1 cellular context compared by ENCODE assay signal in the genomic region with DNA sequence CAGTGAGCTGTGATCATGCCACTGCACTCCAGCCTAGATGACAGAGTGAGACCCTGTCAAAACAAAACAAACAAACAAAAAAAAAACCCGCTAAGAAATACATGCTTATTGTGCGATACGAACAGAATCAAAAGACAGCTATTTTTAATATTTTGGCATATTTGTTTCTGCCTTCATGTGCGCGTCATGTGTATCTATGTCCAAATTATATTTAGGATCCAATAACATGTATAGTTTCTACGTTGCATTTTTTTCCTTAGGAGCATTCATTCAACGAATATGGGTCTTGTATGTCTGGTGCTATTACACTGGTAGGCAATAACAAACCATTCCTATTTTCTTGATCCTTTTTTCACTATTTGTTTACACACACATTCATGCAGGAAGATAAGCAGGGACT.
TF ChIP-seq lines count a peak whose summit lies in the region.

No MANE protein-coding gene starts in this region.

TF ChIP-seq in H1, 55 proteins besides CTCF, POLR2A, EP300 and RAD21:
- TF ChIP-seq CEBPB (IDR thresholded peaks at IDR 0.05; ENCODE audit: low read depth, low read length), result no peak
- no peak for TF ChIP-seq POLR2AphosphoS5 (IDR thresholded peaks at IDR 0.05; ENCODE audit: low read depth, low read length)
- no peak for TF ChIP-seq SUZ12 (IDR thresholded peaks at IDR 0.05; ENCODE audit: low read length)
- no peak for TF ChIP-seq SIX5 (IDR thresholded peaks at IDR 0.05; ENCODE audit: low read depth, low read length)
- TF ChIP-seq BRCA1 (IDR thresholded peaks at IDR 0.05; ENCODE audit: low read depth, low read length), result no peak
- no peak for TF ChIP-seq KDM4A (IDR thresholded peaks at IDR 0.05; ENCODE audit: low read depth, low read length, severe bottlenecking)
- no peak for TF ChIP-seq PHF8 (conservative IDR thresholded peaks at IDR 0.05; ENCODE audit: low read depth, low read length)
- no peak for TF ChIP-seq SIRT6 (IDR thresholded peaks at IDR 0.05; ENCODE audit: low read length)
- no peak for TF ChIP-seq E2F6 (IDR thresholded peaks at IDR 0.05)
- no peak for TF ChIP-seq YY1 (IDR thresholded peaks at IDR 0.05; ENCODE audit: low read depth, low read length)
- TF ChIP-seq TAF1 (IDR thresholded peaks at IDR 0.05; ENCODE audit: low read depth, low read length), result no peak
- no peak for TF ChIP-seq SAP30 (IDR thresholded peaks at IDR 0.05; ENCODE audit: insufficient read depth, insufficient replicate concordance, low read length)
- no peak for TF ChIP-seq RXRA (IDR thresholded peaks at IDR 0.05; ENCODE audit: insufficient read depth, low read depth, low read length)
- TF ChIP-seq BCL11A (IDR thresholded peaks at IDR 0.05; ENCODE audit: low read depth in 2 of 2, low read length in 2 of 2), result no peak
- no peak for TF ChIP-seq HDAC6 (IDR thresholded peaks at IDR 0.05; ENCODE audit: low read depth, low read length)
- no peak for TF ChIP-seq JUN (IDR thresholded peaks at IDR 0.05; ENCODE audit: low read depth, low read length)
- TF ChIP-seq FOSL1 (IDR thresholded peaks at IDR 0.05; ENCODE audit: insufficient read depth, low read depth, low read length), result no peak
